Comparison of ENCODE assay signal across 8 cellular contexts in the genomic region with DNA sequence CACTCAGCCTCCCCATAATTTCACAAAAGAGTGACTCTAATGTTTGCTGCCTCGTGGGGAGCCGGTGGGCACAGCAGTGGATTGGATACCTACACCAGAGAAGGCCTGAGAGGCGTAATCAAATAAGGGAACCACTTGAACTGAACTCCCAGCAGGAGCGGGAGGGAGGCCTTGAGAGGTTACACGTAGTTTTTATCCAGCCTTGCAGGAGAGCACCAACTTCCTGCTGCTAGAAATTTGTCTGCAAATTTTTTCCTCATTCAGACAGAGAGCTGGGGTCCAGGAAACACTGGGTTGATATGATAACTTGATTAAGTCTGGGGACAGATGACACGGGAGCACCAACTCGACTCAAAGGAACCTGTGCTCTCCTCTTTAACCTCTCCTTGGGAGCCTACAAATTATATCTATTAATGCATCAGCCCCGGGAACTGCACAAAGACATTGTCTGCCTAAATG.
DNase-seq lines count a peak whose midpoint lies in the region; ATAC-seq and TF ChIP-seq lines count a peak whose summit lies in the region.

No MANE protein-coding gene starts in this region.

- H3K27ac ChIP-seq in HEK293 (ENCODE audit: extremely low read depth, low read depth, low read length), result no peak overlapping the region
- H3K27ac ChIP-seq in RWPE1, result no peak overlapping the region

- no peak overlapping the region for H3K4me3 Mint-ChIP-seq in activated CD4-positive, alpha-beta memory T cell treated with anti-CD3 and anti-CD28 coated beads, Interleukin-2, amount 10 ng/mL, durations not matched to agents 7 days and 5 days

- H3K9me3 Mint-ChIP-seq in activated CD4-positive, alpha-beta memory T cell treated with anti-CD3 and anti-CD28 coated beads, Interleukin-2, amount 10 ng/mL, durations not matched to agents 7 days and 5 days, result no peaks in the 10 kb centered on the region

- TF ChIP-seq CTCF in HEK293 (tag by site-specific recombination; IDR thresholded peaks at IDR 0.05) (no peak), RWPE1 (conservative IDR thresholded peaks at IDR 0.05; ENCODE audit: low read depth) (no peak)

- peaks cover 48% of the 10 kb centered on the region for H3K27me3 Mint-ChIP-seq in activated CD4-positive, alpha-beta memory T cell treated with anti-CD3 and anti-CD28 coated beads, Interleukin-2, amount 10 ng/mL, durations not matched to agents 7 days and 5 days

- POLR2A ChIA-PET in HEK293 (lab: Yijun Ruan, JAX) (no interaction called here), RWPE1 (lab: Yijun Ruan, JAX; ENCODE audit: low non-redundant PET) (no interaction called here)
- POLR2A ChIA-PET in activated CD4-positive, alpha-beta memory T cell treated with anti-CD3 and anti-CD28 coated beads, Interleukin-2, amount 10 ng/mL, durations not matched to agents 7 days and 5 days (lab: Charles Lee), result no interaction called here

- H3K36me3 Mint-ChIP-seq in activated CD4-positive, alpha-beta memory T cell treated with anti-CD3 and anti-CD28 coated beads, Interleukin-2, amount 10 ng/mL, durations not matched to agents 7 days and 5 days (ENCODE audit: low read depth), result no peaks in the 10 kb centered on the region

- H3K4me1 ChIP-seq in HEK293 (ENCODE audit: control insufficient read depth, insufficient read depth, low read length) (no peaks in the 10 kb centered on the region), neuron (ENCODE audit: insufficient read depth, low read length) (peaks cover 22% of the 10 kb centered on the region)

- in situ Hi-C loops in ACHN (cut with HindIII; ENCODE audit: low pct_ligation_motif_present, low pct_unique_long_range_greater_than_20kb, low sequenced_read_pairs), result no loop called here

- no peak overlapping the region for H3K27ac Mint-ChIP-seq in activated CD4-positive, alpha-beta memory T cell treated with anti-CD3 and anti-CD28 coated beads, Interleukin-2, amount 10 ng/mL, durations not matched to agents 7 days and 5 days

- H3K4me3 ChIP-seq in HEK293 (ENCODE audit: low read depth, low read length) (no peak overlapping the region), neuron (ENCODE audit: low read length) (peak overlapping the region; percentile 42)

- DNase-seq in NCI-H2107 (lab: John Stamatoyannopoulos, UW) (peak; percentile 82), RWPE1 (ENCODE audit: low spot score) (no peak), ACHN (no peak)
- DNase-seq in activated T-cell treated with anti-CD3 and anti-CD28 coated beads, Interleukin-2, amount 50 U/mL, for 48 hours, result peak; percentile 44 to 45
- DNase-seq in activated CD4-positive, alpha-beta memory T cell treated with anti-CD3 and anti-CD28 coated beads, Interleukin-2, amount 10 ng/mL, durations not matched to agents 7 days and 5 days, result no peak

- CTCF ChIA-PET in HEK293 (lab: Yijun Ruan, JAX) (no interaction called here), RWPE1 (lab: Yijun Ruan, JAX) (interaction anchor here (0.6 kb wide), 1 partner anchor 259 kb away, joined by 3 read pairs; no protein-coding TSS in a partner anchor)
- CTCF ChIA-PET in activated CD4-positive, alpha-beta memory T cell treated with anti-CD3 and anti-CD28 coated beads, Interleukin-2, amount 10 ng/mL, durations not matched to agents 7 days and 5 days (lab: Charles Lee), result no interaction called here

- no peak for ATAC-seq in GM18502 (IDR thresholded peaks at IDR 0.05; ENCODE audit: poor library complexity, unreplicated experiment)

- H3K27me3 ChIP-seq in neuron (ENCODE audit: insufficient read depth, low read length), result no peaks in the 10 kb centered on the region

- H3K36me3 ChIP-seq in HEK293 (ENCODE audit: control insufficient read depth in 2 of 2, insufficient read depth in 1 of 2, low read length in 2 of 2) (no peaks in the 10 kb centered on the region), neuron (ENCODE audit: insufficient read depth, low read length) (no peaks in the 10 kb centered on the region)

- peak overlapping the region; percentile 43 for H2AFZ ChIP-seq in neuron (ENCODE audit: low read depth, low read length)

- H3K9me3 ChIP-seq in HEK293 (ENCODE audit: control insufficient read depth, insufficient read depth, low read depth, low read length) (no peaks in the 10 kb centered on the region), neuron (ENCODE audit: low read length) (no peaks in the 10 kb centered on the region)

- H3K4me1 Mint-ChIP-seq in activated CD4-positive, alpha-beta memory T cell treated with anti-CD3 and anti-CD28 coated beads, Interleukin-2, amount 10 ng/mL, durations not matched to agents 7 days and 5 days, result peaks cover 27% of the 10 kb centered on the region

TF ChIP-seq in HEK293, 187 proteins besides CTCF, POLR2A, EP300 and RAD21 (continues in another document):
- TF ChIP-seq ZFHX2 (tag by site-specific recombination; conservative IDR thresholded peaks at IDR 0.05) (no peak), MYNN (tag by site-specific recombination; IDR thresholded peaks at IDR 0.05; ENCODE audit: borderline replicate concordance) (no peak), ZEB2 (tag by site-specific recombination; IDR thresholded peaks at IDR 0.05) (no peak), ZNF777 (tag by site-specific recombination; IDR thresholded peaks at IDR 0.05; ENCODE audit: borderline replicate concordance) (no peak), WT1 (tag by site-specific recombination; IDR thresholded peaks at IDR 0.05) (no peak), ZNF830 (tag by site-specific recombination; IDR thresholded peaks at IDR 0.05; ENCODE audit: low read depth) (no peak), ZNF121 (tag by site-specific recombination; IDR thresholded peaks at IDR 0.05) (no peak), ZNF350 (tag by site-specific recombination; IDR thresholded peaks at IDR 0.05) (no peak), ZNF549 (tag by site-specific recombination; IDR thresholded peaks at IDR 0.05) (no peak), ZNF23 (tag by site-specific recombination; IDR thresholded peaks at IDR 0.05; ENCODE audit: borderline replicate concordance) (no peak), ZNF146 (tag by site-specific recombination; IDR thresholded peaks at IDR 0.05) (no peak), ZBTB1 (tag by site-specific recombination; IDR thresholded peaks at IDR 0.05) (no peak), ZNF521 (tag by site-specific recombination; IDR thresholded peaks at IDR 0.05) (no peak), IKZF3 (tag by site-specific recombination; IDR thresholded peaks at IDR 0.05) (no peak), ZNF404 (tag by site-specific recombination; IDR thresholded peaks at IDR 0.05) (no peak), ZNF184 (tag by site-specific recombination; IDR thresholded peaks at IDR 0.05) (no peak), REPIN1 (tag by site-specific recombination; IDR thresholded peaks at IDR 0.05; ENCODE audit: low read depth) (no peak), ZNF426 (tag by site-specific recombination; IDR thresholded peaks at IDR 0.05) (no peak), ZBTB8A (tag by site-specific recombination; IDR thresholded peaks at IDR 0.05) (0 out of 2 replicates have a peak, but pooled peaks have one; percentile 36), ZIC2 (tag by site-specific recombination; IDR thresholded peaks at IDR 0.05) (peak; percentile 93), ZNF623 (tag by site-specific recombination; IDR thresholded peaks at IDR 0.05) (no peak), GFI1B (tag by site-specific recombination; IDR thresholded peaks at IDR 0.05) (no peak)
- TF ChIP-seq, protein P1, sequence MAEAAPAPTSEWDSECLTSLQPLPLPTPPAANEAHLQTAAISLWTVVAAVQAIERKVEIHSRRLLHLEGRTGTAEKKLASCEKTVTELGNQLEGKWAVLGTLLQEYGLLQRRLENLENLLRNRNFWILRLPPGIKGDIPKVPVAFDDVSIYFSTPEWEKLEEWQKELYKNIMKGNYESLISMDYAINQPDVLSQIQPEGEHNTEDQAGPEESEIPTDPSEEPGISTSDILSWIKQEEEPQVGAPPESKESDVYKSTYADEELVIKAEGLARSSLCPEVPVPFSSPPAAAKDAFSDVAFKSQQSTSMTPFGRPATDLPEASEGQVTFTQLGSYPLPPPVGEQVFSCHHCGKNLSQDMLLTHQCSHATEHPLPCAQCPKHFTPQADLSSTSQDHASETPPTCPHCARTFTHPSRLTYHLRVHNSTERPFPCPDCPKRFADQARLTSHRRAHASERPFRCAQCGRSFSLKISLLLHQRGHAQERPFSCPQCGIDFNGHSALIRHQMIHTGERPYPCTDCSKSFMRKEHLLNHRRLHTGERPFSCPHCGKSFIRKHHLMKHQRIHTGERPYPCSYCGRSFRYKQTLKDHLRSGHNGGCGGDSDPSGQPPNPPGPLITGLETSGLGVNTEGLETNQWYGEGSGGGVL (tag by site-specific recombination; IDR thresholded peaks at IDR 0.05), result no peak
- TF ChIP-seq, protein P2, sequence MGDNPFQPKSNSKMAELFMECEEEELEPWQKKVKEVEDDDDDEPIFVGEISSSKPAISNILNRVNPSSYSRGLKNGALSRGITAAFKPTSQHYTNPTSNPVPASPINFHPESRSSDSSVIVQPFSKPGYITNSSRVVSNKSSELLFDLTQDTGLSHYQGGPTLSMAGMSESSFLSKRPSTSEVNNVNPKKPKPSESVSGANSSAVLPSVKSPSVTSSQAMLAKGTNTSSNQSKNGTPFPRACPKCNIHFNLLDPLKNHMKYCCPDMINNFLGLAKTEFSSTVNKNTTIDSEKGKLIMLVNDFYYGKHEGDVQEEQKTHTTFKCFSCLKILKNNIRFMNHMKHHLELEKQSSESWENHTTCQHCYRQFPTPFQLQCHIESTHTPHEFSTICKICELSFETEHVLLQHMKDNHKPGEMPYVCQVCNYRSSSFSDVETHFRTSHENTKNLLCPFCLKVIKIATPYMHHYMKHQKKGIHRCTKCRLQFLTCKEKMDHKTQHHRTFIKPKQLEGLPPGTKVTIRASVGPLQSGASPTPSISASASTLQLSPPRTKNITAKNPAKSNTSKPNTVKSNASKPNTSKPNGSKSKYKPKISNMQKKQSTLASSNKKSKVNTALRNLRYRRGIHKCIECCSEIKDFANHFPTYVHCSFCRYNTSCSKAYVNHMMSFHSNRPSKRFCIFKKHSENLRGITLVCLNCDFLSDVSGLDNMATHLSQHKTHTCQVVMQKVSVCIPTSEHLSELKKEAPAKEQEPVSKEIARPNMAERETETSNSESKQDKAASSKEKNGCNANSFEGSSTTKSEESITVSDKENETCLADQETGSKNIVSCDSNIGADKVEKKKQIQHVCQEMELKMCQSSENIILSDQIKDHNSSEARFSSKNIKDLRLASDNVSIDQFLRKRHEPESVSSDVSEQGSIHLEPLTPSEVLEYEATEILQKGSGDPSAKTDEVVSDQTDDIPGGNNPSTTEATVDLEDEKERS (tag by site-specific recombination; IDR thresholded peaks at IDR 0.05), result no peak

Comparison
In these comparisons a context has a peak if more than half of its experiments do, and no peak if none do; other contexts are left out.
1. DNase-seq: peak in NCI-H2107 (single experiment) and activated T-cell treated with anti-CD3 and anti-CD28 coated beads, Interleukin-2, amount 50 U/mL, for 48 hours (2 of 2); none in activated CD4-positive, alpha-beta memory T cell treated with anti-CD3 and anti-CD28 coated beads, Interleukin-2, amount 10 ng/mL, durations not matched to agents 7 days and 5 days (single experiment), RWPE1 (single experiment) and ACHN (single experiment).